In the genomic region with DNA sequence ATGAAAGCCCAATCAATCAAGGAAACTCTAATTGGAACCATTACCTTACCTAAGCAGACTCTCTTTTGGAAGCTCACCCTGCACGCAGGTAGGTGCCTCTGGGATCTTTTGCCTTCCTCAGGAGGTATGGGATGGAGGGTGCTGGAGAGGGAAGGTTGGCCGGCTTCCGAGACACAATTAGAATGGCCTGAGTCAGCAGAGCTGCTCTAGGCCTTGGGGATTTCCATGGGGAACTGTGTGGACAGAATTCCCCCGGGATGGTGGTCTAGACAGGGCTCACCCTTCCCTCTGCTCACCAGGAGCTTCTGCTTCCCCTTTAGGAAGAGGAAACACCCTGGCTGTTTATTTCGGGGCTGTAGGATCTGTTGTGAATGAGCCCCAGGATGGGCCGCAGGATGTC, we compare ENCODE assay signal across 20 cellular contexts. TPM values are rescaled to one million over a fixed set of nuclear protein-coding genes. Genes with fewer than 3 reads are reported as not detected.
DNase-seq lines count a peak whose midpoint lies in the region; ATAC-seq and TF ChIP-seq lines count a peak whose summit lies in the region.
"Had no signal": no experiment of that assay in that cellular context is flagged by ENCODE, and none has a peak within 500 bp of the region (broad histone marks: within the 10 kb centered on the region; RNA-seq: fewer than 3 reads in every experiment).

No MANE protein-coding gene starts in this region.

- H3K4me2 ChIP-seq in BLaER1, result peak overlapping the region; percentile 56
- H3K4me2 ChIP-seq in parathyroid adenoma (ENCODE audit: low read length), result no peak overlapping the region

- H3K9ac ChIP-seq in BLaER1 (no peak overlapping the region), parathyroid adenoma (no peak overlapping the region)

- CTCF ChIA-PET in RWPE1 (lab: Yijun Ruan, JAX), result interaction anchor here (0.6 kb wide), 1 partner anchor 157 kb away, joined by 3 read pairs; no protein-coding TSS in a partner anchor

- H3K4me3 ChIP-seq in BLaER1, result no peak overlapping the region
- no peak overlapping the region for H3K4me3 ChIP-seq in parathyroid adenoma (ENCODE audit: low read depth, low read length)
- H3K4me3 ChIP-seq: SJSA1 had no signal

- H3K4me1 Mint-ChIP-seq in endothelial cell (ENCODE audit: unreplicated experiment), result peaks cover 26% of the 10 kb centered on the region

- H3K4me1 ChIP-seq in BLaER1, result peaks cover 50% of the 10 kb centered on the region
- H3K4me1 ChIP-seq in parathyroid adenoma, result peaks cover 2% of the 10 kb centered on the region

- no peaks in the 10 kb centered on the region for H3K27me3 ChIP-seq in BLaER1
- no peaks in the 10 kb centered on the region for H3K27me3 ChIP-seq in parathyroid adenoma (ENCODE audit: control insufficient read depth, insufficient read depth, low read length)
- H3K27me3 ChIP-seq: SJSA1 had no signal

- DNase-seq in RWPE1 (ENCODE audit: low spot score) (no peak), endothelial cell (ENCODE audit: low spot score) (no peak), HPDE6-E6E7 (ENCODE audit: extremely low spot score) (no peak), dedifferentiated amniotic fluid mesenchymal stem cell (ENCODE audit: extremely low spot score) (no peak), SW480 (ENCODE audit: low spot score) (no peak)
- DNase-seq: GDM1, H7, HFFc6, NCI-H1694, NCI-H2081, NCI-H2171 treated with DMSO at 0.1 percent for 48 hours, NCI-H524 treated with DMSO at 0.1 percent for 48 hours, NCI-H82 had no signal

- H4K20me1 ChIP-seq in BLaER1, result no peaks in the 10 kb centered on the region

- ATAC-seq in HG02571 (IDR thresholded peaks at IDR 0.05; ENCODE audit: unreplicated experiment), result no peak
- ATAC-seq: Panc1 had no signal

- TF ChIP-seq CTCF in RWPE1 (conservative IDR thresholded peaks at IDR 0.05; ENCODE audit: low read depth) (no peak), endothelial cell (IDR thresholded peaks at IDR 0.05; ENCODE audit: unreplicated experiment) (no peak), parathyroid adenoma (IDR thresholded peaks at IDR 0.05) (no peak)

- no peaks in the 10 kb centered on the region for H3K27me3 Mint-ChIP-seq in endothelial cell (ENCODE audit: unreplicated experiment)

- H3K9me3 ChIP-seq in BLaER1 (no peaks in the 10 kb centered on the region), parathyroid adenoma (ENCODE audit: control insufficient read depth, low read length) (no peaks in the 10 kb centered on the region)
- H3K9me3 ChIP-seq: SJSA1 had no signal

- H3K36me3 ChIP-seq in BLaER1, result no peaks in the 10 kb centered on the region
- H3K36me3 ChIP-seq in parathyroid adenoma (ENCODE audit: control insufficient read depth, insufficient read depth, low read length), result no peaks in the 10 kb centered on the region
- H3K36me3 ChIP-seq: SJSA1 had no signal

- H3K36me3 Mint-ChIP-seq in endothelial cell (ENCODE audit: low read depth, unreplicated experiment), result no peaks in the 10 kb centered on the region
- H3K36me3 Mint-ChIP-seq: IgD-negative memory B cell had no signal

- H3K79me2 ChIP-seq in parathyroid adenoma, result no peaks in the 10 kb centered on the region

- no peaks in the 10 kb centered on the region for H3K9me3 Mint-ChIP-seq in endothelial cell (ENCODE audit: unreplicated experiment)
- H3K9me3 Mint-ChIP-seq: HFFc6, IgD-negative memory B cell had no signal

- H3K27ac ChIP-seq in BLaER1 (no peak overlapping the region), RWPE1 (peak overlapping the region; percentile 93; the same call in 1 of the 2 replicates), parathyroid adenoma (no peak overlapping the region)
- H3K27ac ChIP-seq: C4-2B, SJSA1 had no signal

- POLR2A ChIA-PET in RWPE1 (lab: Yijun Ruan, JAX; ENCODE audit: low non-redundant PET), result no interaction called here

- H3K27ac Mint-ChIP-seq in endothelial cell (ENCODE audit: unreplicated experiment), result peak overlapping the region; percentile 77
- H3K27ac Mint-ChIP-seq: HFFc6 had no signal

- no peak overlapping the region for H3K4me3 Mint-ChIP-seq in endothelial cell (ENCODE audit: unreplicated experiment)
- H3K4me3 Mint-ChIP-seq: HFFc6, IgD-negative memory B cell had no signal

- H2AFZ ChIP-seq in parathyroid adenoma, result peak overlapping the region; percentile 30

RNA-seq across cellular contexts. Expression of a gene that starts 43.7 kb away (rescaled TPM):
- 312 TPM for total RNA-seq in endothelial cell (ENCODE audit: unreplicated experiment)

RNA-seq across cellular contexts. Expression of a gene that starts 58.5 kb away (rescaled TPM):
- 41.5 TPM for total RNA-seq in endothelial cell (ENCODE audit: unreplicated experiment)
